Comparison of ENCODE assay signal across 1 cellular context in the genomic region with DNA sequence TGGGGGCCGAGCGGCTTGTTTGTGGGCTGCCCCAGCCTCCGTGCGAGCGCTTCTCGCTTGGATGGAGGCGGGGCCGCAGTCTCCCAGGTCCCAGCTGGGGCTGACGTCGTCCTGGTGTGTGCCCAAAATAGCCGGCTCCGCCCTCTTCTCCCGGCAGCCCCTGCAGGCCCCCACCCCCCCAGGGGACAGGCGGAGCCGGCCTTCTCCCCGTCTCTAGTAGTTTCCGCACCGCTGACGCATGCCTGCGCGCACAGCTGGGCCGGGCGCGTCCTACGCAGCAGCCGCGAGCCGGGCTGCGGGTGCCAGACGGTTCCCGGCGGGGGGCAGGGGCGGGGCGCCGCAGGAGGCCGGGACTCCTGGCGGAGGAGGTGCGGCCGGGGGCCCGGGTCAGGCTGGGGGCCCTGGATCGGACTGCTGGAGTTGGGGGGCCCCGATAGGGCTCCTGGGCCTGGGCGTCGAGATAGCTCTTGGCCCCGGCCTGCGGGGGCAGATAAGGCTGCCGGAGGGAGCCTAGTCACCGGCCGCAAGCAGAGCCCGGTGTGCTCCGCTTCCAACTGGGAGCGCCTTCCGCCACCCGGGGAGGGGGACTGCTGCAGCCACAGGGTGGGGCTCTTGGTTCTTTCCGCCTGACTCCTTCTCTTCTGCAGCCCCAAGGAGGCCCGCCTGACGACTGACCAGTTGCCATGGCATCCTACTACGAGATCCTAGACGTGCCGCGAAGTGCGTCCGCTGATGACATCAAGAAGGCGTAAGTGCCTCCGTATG.
A peak's percentile ranks its signal among the peaks of the same experiment; 100 is the strongest.
TF ChIP-seq lines count a peak whose summit lies in the region.

A gene (plus strand): TSS at position 216 of the 765 bp plus-strand sequence. CDS start 468 bp downstream, at position 684.

TF ChIP-seq in HepG2, 621 proteins besides CTCF, POLR2A, EP300 and RAD21 (continued from another document and continues in another):
- TF ChIP-seq, protein P1, sequence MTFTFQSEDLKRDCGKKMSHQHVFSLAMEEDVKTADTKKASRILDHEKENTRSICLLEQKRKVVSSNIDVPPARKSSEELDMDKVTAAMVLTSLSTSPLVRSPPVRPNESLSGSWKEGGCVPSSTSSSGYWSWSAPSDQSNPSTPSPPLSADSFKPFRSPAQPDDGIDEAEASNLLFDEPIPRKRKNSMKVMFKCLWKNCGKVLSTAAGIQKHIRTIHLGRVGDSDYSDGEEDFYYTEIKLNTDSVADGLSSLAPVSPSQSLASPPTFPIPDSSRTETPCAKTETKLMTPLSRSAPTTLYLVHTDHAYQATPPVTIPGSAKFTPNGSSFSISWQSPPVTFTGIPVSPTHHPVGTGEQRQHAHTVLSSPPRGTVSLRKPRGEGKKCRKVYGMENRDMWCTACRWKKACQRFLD (CRISPR knock-in tag; IDR thresholded peaks at IDR 0.05; ENCODE audit: borderline replicate concordance), result no peak
- no peak; the same call in 1 of the 2 replicates for TF ChIP-seq EED (CRISPR knock-in tag; IDR thresholded peaks at IDR 0.05)
- TF ChIP-seq PCBP1 (IDR thresholded peaks at IDR 0.05; ENCODE audit: borderline replicate concordance, low read depth, low read length), result no peak
- TF ChIP-seq ZBTB8A (CRISPR knock-in tag; IDR thresholded peaks at IDR 0.05; ENCODE audit: borderline replicate concordance, low read depth), result no peak
- peak; percentile 91 for TF ChIP-seq RBFOX2 (IDR thresholded peaks at IDR 0.05; ENCODE audit: low read depth, low read length)
- TF ChIP-seq, protein P2, sequence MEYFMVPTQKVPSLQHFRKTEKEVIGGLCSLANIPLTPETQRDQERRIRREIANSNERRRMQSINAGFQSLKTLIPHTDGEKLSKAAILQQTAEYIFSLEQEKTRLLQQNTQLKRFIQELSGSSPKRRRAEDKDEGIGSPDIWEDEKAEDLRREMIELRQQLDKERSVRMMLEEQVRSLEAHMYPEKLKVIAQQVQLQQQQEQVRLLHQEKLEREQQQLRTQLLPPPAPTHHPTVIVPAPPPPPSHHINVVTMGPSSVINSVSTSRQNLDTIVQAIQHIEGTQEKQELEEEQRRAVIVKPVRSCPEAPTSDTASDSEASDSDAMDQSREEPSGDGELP (IDR thresholded peaks at IDR 0.05; ENCODE audit: borderline replicate concordance, low read depth), result peak; percentile 98
- TF ChIP-seq ZNF337 (CRISPR knock-in tag; IDR thresholded peaks at IDR 0.05; ENCODE audit: borderline replicate concordance, low read depth), result no peak
- TF ChIP-seq ZNF230 (CRISPR knock-in tag; IDR thresholded peaks at IDR 0.05), result no peak
- TF ChIP-seq ZNF747 (CRISPR knock-in tag; IDR thresholded peaks at IDR 0.05; ENCODE audit: borderline replicate concordance), result no peak; the same call in 1 of the 2 replicates
- no peak for TF ChIP-seq PAF1 (CRISPR knock-in tag; IDR thresholded peaks at IDR 0.05)
- TF ChIP-seq, protein P3, sequence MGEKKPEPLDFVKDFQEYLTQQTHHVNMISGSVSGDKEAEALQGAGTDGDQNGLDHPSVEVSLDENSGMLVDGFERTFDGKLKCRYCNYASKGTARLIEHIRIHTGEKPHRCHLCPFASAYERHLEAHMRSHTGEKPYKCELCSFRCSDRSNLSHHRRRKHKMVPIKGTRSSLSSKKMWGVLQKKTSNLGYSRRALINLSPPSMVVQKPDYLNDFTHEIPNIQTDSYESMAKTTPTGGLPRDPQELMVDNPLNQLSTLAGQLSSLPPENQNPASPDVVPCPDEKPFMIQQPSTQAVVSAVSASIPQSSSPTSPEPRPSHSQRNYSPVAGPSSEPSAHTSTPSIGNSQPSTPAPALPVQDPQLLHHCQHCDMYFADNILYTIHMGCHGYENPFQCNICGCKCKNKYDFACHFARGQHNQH (CRISPR knock-in tag; IDR thresholded peaks at IDR 0.05), result peak; percentile 88
- peak; percentile 53; the same call in 1 of the 2 replicates for TF ChIP-seq ZBTB20 (CRISPR knock-in tag; IDR thresholded peaks at IDR 0.05; ENCODE audit: borderline replicate concordance, low read depth)
- TF ChIP-seq ZNF510 (CRISPR knock-in tag; IDR thresholded peaks at IDR 0.05; ENCODE audit: low read depth), result no peak; the same call in 1 of the 2 replicates
- no peak for TF ChIP-seq PCBP2 (optimal IDR thresholded peaks at IDR 0.05; ENCODE audit: low read depth, low read length, poor library complexity, severe bottlenecking)
- 0 out of 2 replicates have a peak, but pooled peaks have one; percentile 41 for TF ChIP-seq ZNF34 (CRISPR knock-in tag; IDR thresholded peaks at IDR 0.05; ENCODE audit: borderline replicate concordance)
- TF ChIP-seq, protein P4, sequence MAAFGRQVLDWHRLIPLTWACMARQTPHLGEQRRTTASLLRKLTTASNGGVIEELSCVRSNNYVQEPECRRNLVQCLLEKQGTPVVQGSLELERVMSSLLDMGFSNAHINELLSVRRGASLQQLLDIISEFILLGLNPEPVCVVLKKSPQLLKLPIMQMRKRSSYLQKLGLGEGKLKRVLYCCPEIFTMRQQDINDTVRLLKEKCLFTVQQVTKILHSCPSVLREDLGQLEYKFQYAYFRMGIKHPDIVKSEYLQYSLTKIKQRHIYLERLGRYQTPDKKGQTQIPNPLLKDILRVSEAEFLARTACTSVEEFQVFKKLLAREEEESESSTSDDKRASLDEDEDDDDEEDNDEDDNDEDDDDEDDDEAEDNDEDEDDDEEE (CRISPR knock-in tag; IDR thresholded peaks at IDR 0.05), result peak; percentile 87; the same call in 1 of the 2 replicates
- TF ChIP-seq REPIN1 (CRISPR knock-in tag; IDR thresholded peaks at IDR 0.05; ENCODE audit: borderline replicate concordance, low read depth), result no peak; the same call in 1 of the 2 replicates
- peak; percentile 83 for TF ChIP-seq GATAD1 (CRISPR knock-in tag; IDR thresholded peaks at IDR 0.05)
- TF ChIP-seq TEAD2 (CRISPR knock-in tag; IDR thresholded peaks at IDR 0.05), result no peak
- TF ChIP-seq THAP11 (CRISPR knock-in tag; IDR thresholded peaks at IDR 0.05), result peak; percentile 88
- TF ChIP-seq ZNF629 (CRISPR knock-in tag; conservative IDR thresholded peaks at IDR 0.05), result no peak
- TF ChIP-seq MTA1 (CRISPR knock-in tag; IDR thresholded peaks at IDR 0.05; ENCODE audit: borderline replicate concordance), result peak; percentile 66; the same call in 1 of the 2 replicates
- TF ChIP-seq, protein P5, sequence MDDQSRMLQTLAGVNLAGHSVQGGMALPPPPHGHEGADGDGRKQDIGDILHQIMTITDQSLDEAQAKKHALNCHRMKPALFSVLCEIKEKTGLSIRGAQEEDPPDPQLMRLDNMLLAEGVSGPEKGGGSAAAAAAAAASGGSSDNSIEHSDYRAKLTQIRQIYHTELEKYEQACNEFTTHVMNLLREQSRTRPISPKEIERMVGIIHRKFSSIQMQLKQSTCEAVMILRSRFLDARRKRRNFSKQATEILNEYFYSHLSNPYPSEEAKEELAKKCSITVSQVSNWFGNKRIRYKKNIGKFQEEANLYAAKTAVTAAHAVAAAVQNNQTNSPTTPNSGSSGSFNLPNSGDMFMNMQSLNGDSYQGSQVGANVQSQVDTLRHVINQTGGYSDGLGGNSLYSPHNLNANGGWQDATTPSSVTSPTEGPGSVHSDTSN (CRISPR knock-in tag; IDR thresholded peaks at IDR 0.05; ENCODE audit: borderline replicate concordance), result no peak; the same call in 1 of the 2 replicates
- TF ChIP-seq, protein P6, sequence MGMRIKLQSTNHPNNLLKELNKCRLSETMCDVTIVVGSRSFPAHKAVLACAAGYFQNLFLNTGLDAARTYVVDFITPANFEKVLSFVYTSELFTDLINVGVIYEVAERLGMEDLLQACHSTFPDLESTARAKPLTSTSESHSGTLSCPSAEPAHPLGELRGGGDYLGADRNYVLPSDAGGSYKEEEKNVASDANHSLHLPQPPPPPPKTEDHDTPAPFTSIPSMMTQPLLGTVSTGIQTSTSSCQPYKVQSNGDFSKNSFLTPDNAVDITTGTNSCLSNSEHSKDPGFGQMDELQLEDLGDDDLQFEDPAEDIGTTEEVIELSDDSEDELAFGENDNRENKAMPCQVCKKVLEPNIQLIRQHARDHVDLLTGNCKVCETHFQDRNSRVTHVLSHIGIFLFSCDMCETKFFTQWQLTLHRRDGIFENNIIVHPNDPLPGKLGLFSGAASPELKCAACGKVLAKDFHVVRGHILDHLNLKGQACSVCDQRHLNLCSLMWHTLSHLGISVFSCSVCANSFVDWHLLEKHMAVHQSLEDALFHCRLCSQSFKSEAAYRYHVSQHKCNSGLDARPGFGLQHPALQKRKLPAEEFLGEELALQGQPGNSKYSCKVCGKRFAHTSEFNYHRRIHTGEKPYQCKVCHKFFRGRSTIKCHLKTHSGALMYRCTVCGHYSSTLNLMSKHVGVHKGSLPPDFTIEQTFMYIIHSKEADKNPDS (CRISPR knock-in tag; IDR thresholded peaks at IDR 0.05), result 0 out of 2 replicates have a peak, but pooled peaks have one; percentile 43
- TF ChIP-seq ZFP37 (CRISPR knock-in tag; IDR thresholded peaks at IDR 0.05; ENCODE audit: borderline replicate concordance), result peak; percentile 19; the same call in 1 of the 2 replicates
- TF ChIP-seq NR3C1 (CRISPR knock-in tag; IDR thresholded peaks at IDR 0.05), result no peak
- TF ChIP-seq YY1 (IDR thresholded peaks at IDR 0.05; ENCODE audit: insufficient read depth, insufficient replicate concordance, low read depth, low read length), result peak; percentile 78
- TF ChIP-seq, protein P7, sequence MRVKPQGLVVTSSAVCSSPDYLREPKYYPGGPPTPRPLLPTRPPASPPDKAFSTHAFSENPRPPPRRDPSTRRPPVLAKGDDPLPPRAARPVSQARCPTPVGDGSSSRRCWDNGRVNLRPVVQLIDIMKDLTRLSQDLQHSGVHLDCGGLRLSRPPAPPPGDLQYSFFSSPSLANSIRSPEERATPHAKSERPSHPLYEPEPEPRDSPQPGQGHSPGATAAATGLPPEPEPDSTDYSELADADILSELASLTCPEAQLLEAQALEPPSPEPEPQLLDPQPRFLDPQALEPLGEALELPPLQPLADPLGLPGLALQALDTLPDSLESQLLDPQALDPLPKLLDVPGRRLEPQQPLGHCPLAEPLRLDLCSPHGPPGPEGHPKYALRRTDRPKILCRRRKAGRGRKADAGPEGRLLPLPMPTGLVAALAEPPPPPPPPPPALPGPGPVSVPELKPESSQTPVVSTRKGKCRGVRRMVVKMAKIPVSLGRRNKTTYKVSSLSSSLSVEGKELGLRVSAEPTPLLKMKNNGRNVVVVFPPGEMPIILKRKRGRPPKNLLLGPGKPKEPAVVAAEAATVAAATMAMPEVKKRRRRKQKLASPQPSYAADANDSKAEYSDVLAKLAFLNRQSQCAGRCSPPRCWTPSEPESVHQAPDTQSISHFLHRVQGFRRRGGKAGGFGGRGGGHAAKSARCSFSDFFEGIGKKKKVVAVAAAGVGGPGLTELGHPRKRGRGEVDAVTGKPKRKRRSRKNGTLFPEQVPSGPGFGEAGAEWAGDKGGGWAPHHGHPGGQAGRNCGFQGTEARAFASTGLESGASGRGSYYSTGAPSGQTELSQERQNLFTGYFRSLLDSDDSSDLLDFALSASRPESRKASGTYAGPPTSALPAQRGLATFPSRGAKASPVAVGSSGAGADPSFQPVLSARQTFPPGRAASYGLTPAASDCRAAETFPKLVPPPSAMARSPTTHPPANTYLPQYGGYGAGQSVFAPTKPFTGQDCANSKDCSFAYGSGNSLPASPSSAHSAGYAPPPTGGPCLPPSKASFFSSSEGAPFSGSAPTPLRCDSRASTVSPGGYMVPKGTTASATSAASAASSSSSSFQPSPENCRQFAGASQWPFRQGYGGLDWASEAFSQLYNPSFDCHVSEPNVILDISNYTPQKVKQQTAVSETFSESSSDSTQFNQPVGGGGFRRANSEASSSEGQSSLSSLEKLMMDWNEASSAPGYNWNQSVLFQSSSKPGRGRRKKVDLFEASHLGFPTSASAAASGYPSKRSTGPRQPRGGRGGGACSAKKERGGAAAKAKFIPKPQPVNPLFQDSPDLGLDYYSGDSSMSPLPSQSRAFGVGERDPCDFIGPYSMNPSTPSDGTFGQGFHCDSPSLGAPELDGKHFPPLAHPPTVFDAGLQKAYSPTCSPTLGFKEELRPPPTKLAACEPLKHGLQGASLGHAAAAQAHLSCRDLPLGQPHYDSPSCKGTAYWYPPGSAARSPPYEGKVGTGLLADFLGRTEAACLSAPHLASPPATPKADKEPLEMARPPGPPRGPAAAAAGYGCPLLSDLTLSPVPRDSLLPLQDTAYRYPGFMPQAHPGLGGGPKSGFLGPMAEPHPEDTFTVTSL (CRISPR knock-in tag; IDR thresholded peaks at IDR 0.05; ENCODE audit: borderline replicate concordance), result no peak
- no peak for TF ChIP-seq ATAD3A (CRISPR knock-in tag; IDR thresholded peaks at IDR 0.05)
- TF ChIP-seq HCFC1 (IDR thresholded peaks at IDR 0.05; ENCODE audit: low read depth, low read length), result peak; percentile 36; the same call in 1 of the 2 replicates
- TF ChIP-seq SETDB1 (CRISPR knock-in tag; IDR thresholded peaks at IDR 0.05; ENCODE audit: borderline replicate concordance), result no peak
- TF ChIP-seq RORA (CRISPR knock-in tag; IDR thresholded peaks at IDR 0.05), result no peak
- TF ChIP-seq TP53 (CRISPR knock-in tag; conservative IDR thresholded peaks at IDR 0.05), result no peak
- peak; percentile 96 for TF ChIP-seq NRL (CRISPR knock-in tag; IDR thresholded peaks at IDR 0.05; ENCODE audit: borderline replicate concordance)
- TF ChIP-seq ZNF572 (CRISPR knock-in tag; IDR thresholded peaks at IDR 0.05), result no peak
- no peak for TF ChIP-seq KLF15 (CRISPR knock-in tag; IDR thresholded peaks at IDR 0.05; ENCODE audit: borderline replicate concordance)
- no peak for TF ChIP-seq ZNF839 (CRISPR knock-in tag; IDR thresholded peaks at IDR 0.05; ENCODE audit: borderline replicate concordance)
- TF ChIP-seq ZBTB21 (CRISPR knock-in tag; IDR thresholded peaks at IDR 0.05), result 0 out of 2 replicates have a peak, but pooled peaks have one; percentile 37
